In genomic region chr2:143471550-143471949, GRCh38 we compare ENCODE assay signal across 32 cellular contexts.
"Had no signal": no experiment of that assay in that cellular context is flagged by ENCODE, and none has a peak within 500 bp of the region (broad histone marks: within the 10 kb centered on the region; RNA-seq: fewer than 3 reads in every experiment).

No MANE protein-coding gene starts in this region.

- H3K27ac Mint-ChIP-seq: natural killer cell treated with Interleukin-12 subunit alpha and Interleukin-12 subunit beta and Interleukin-15 and Interleukin-18, amount 100 ng/mL, for 72 hours; nephron progenitor cell; progenitor cell of endocrine pancreas; stimulated activated memory B cell treated with anti-CD40 and anti-IgM and Interleukin-4, amounts not matched to agents 10 μg/mL and 1 μg/mL and 100 μg/mL, for 72 hours; stimulated activated naive CD8-positive, alpha-beta T cell treated with anti-CD3 and anti-CD28 coated beads, Interleukin-15, amount 100 ng/mL, for 72 hours; type B pancreatic cell had no signal

- H3K4me1 ChIP-seq: parathyroid adenoma, psoas muscle, right lobe of liver, suprapubic skin, testis, upper lobe of right lung, uterus had no signal

- FAIRE-seq: small intestine had no signal

- DNase-seq: naive thymus-derived CD8-positive, alpha-beta T cell; nephron progenitor cell; occipital lobe; ovary; posterior cingulate gyrus; psoas muscle; right cardiac atrium; right lobe of liver; sigmoid colon; small intestine; stimulated activated CD4-positive, alpha-beta T cell treated with anti-CD3 and anti-CD28 coated beads, Interleukin-15, amount 100 ng/mL, for 24 hours; stimulated activated CD4-positive, alpha-beta T cell treated with anti-CD3 and anti-CD28 coated beads, Interleukin-2, amount 100 ng/mL, for 24 hours; stimulated activated CD4-positive, alpha-beta T cell treated with anti-CD3 and anti-CD28 coated beads, Interleukin-2, amount 100 ng/mL, for 48 hours; stimulated activated CD4-positive, alpha-beta T cell treated with anti-CD3 and anti-CD28 coated beads, Interleukin-4, amount 100 ng/mL, for 24 hours; stimulated activated CD8-positive, alpha-beta memory T cell treated with anti-CD3 and anti-CD28 coated beads, Interleukin-4, amount 100 ng/mL, for 48 hours; stimulated activated naive CD4-positive, alpha-beta T cell; stimulated activated naive CD8-positive, alpha-beta T cell treated with anti-CD3 and anti-CD28 coated beads, Interleukin-15, amount 100 ng/mL, for 72 hours; stimulated activated naive CD8-positive, alpha-beta T cell treated with anti-CD3 and anti-CD28 coated beads, Interleukin-15, Interleukin-2, amounts not matched to agents 100 U/mL and 50 U/mL, for 24 hours; substantia nigra; testis; tibial artery; transverse colon; upper lobe of right lung; uterus had no signal

- H3K9me3 Mint-ChIP-seq: naive thymus-derived CD8-positive, alpha-beta T cell; natural killer cell treated with Interleukin-12 subunit alpha and Interleukin-12 subunit beta and Interleukin-15 and Interleukin-18, amount 100 ng/mL, for 72 hours; nephron progenitor cell; stimulated activated memory B cell treated with anti-CD40 and anti-IgM and Interleukin-4, amounts not matched to agents 10 μg/mL and 1 μg/mL and 100 μg/mL, for 72 hours; type B pancreatic cell had no signal

- ATAC-seq: naive thymus-derived CD8-positive, alpha-beta T cell; natural killer cell treated with Interleukin-12 subunit alpha and Interleukin-12 subunit beta and Interleukin-15 and Interleukin-18, amount 100 ng/mL, for 72 hours; psoas muscle; right cardiac atrium; right lobe of liver; stimulated activated memory B cell treated with anti-CD40 and anti-IgM and Interleukin-4, amounts not matched to agents 10 μg/mL and 1 μg/mL and 100 μg/mL, for 72 hours; stimulated activated naive CD8-positive, alpha-beta T cell treated with anti-CD3 and anti-CD28 coated beads, Interleukin-15, amount 100 ng/mL, for 72 hours; stimulated activated naive CD8-positive, alpha-beta T cell treated with anti-CD3 and anti-CD28 coated beads, Interleukin-15, Interleukin-2, amounts not matched to agents 100 U/mL and 50 U/mL, for 24 hours; upper lobe of right lung had no signal

- H2AFZ ChIP-seq: parathyroid adenoma had no signal

- H3K4me3 Mint-ChIP-seq: natural killer cell treated with Interleukin-12 subunit alpha and Interleukin-12 subunit beta and Interleukin-15 and Interleukin-18, amount 100 ng/mL, for 72 hours; nephron progenitor cell; neural crest cell; stimulated activated memory B cell treated with anti-CD40 and anti-IgM and Interleukin-4, amounts not matched to agents 10 μg/mL and 1 μg/mL and 100 μg/mL, for 72 hours; stimulated activated naive CD8-positive, alpha-beta T cell treated with anti-CD3 and anti-CD28 coated beads, Interleukin-15, amount 100 ng/mL, for 72 hours; type B pancreatic cell had no signal

- H3K27me3 Mint-ChIP-seq: naive thymus-derived CD8-positive, alpha-beta T cell; natural killer cell treated with Interleukin-12 subunit alpha and Interleukin-12 subunit beta and Interleukin-15 and Interleukin-18, amount 100 ng/mL, for 72 hours; progenitor cell of endocrine pancreas; stimulated activated memory B cell treated with anti-CD40 and anti-IgM and Interleukin-4, amounts not matched to agents 10 μg/mL and 1 μg/mL and 100 μg/mL, for 72 hours; stimulated activated naive CD8-positive, alpha-beta T cell treated with anti-CD3 and anti-CD28 coated beads, Interleukin-15, amount 100 ng/mL, for 72 hours had no signal

- H3K4me1 Mint-ChIP-seq: nephron progenitor cell had no signal

- H3K9ac ChIP-seq: parathyroid adenoma had no signal

- H3K36me3 ChIP-seq: ovary, right lobe of liver, sigmoid colon, suprapubic skin, tibial artery, transverse colon, upper lobe of right lung, uterus had no signal

- H3K79me2 ChIP-seq: parathyroid adenoma had no signal

- H3K9me3 ChIP-seq: neutrophil, ovary, psoas muscle, right lobe of liver, sigmoid colon, suprapubic skin, testis, tibial artery, transverse colon, upper lobe of right lung, uterus had no signal

- H3K27ac ChIP-seq: neutrophil, ovary, parathyroid adenoma, psoas muscle, right lobe of liver, sigmoid colon, suprapubic skin, testis, tibial artery, transverse colon, upper lobe of right lung, uterus had no signal

- H3K36me3 Mint-ChIP-seq: type B pancreatic cell had no signal

- H3K27me3 ChIP-seq: neutrophil, ovary, right lobe of liver, sigmoid colon, suprapubic skin, testis, tibial artery, transverse colon, upper lobe of right lung, uterus had no signal

- H3K4me3 ChIP-seq: ovary, psoas muscle, right lobe of liver, sigmoid colon, suprapubic skin, testis, tibial artery, transverse colon, upper lobe of right lung, uterus had no signal
